In the genomic region with DNA sequence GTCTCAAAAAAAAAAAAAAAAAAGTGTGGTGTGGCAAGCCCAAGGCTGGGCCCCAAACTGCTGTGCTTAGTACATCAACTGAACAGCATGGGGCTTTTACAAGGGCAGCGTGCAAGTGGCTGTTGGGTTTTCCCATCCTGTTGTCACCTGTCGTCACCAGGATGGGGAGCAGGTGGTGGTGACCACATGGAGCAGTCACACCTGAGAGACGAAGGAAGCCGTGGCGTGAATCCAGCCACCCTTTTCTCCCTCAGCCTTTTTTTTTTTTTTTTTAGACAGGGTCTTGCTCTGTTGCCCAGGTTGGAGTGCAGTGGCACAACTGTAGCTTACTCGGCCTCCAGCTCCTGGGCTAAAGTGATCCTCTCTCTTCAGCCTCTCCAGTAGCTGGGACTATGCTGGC, we compare ENCODE assay signal across 17 cellular contexts. TPM values are rescaled to one million over a fixed set of nuclear protein-coding genes. Genes with fewer than 3 reads are reported as not detected.
DNase-seq lines count a peak whose midpoint lies in the region; ATAC-seq and TF ChIP-seq lines count a peak whose summit lies in the region.
"Had no signal": no experiment of that assay in that cellular context is flagged by ENCODE, and none has a peak within 500 bp of the region (broad histone marks: within the 10 kb centered on the region; RNA-seq: fewer than 3 reads in every experiment).

No MANE protein-coding gene starts in this region.

- TF ChIP-seq CTCF in GM13977 (IDR thresholded peaks at IDR 0.05; ENCODE audit: extremely low read depth, insufficient read depth, missing control alignments) (no peak), chondrocyte (IDR thresholded peaks at IDR 0.05) (no peak)

- H3K4me1 Mint-ChIP-seq in chondrocyte (ENCODE audit: low read depth): peaks cover 18% of the 10 kb centered on the region

- no peaks in the 10 kb centered on the region for H3K27me3 Mint-ChIP-seq in chondrocyte (ENCODE audit: low read depth)

- no peaks in the 10 kb centered on the region for H3K9me3 Mint-ChIP-seq in chondrocyte (ENCODE audit: low read depth)
- H3K9me3 Mint-ChIP-seq: H9, IgD-negative memory B cell had no signal

- H3K4me3 Mint-ChIP-seq in chondrocyte (ENCODE audit: unreplicated experiment): no peak overlapping the region
- H3K4me3 Mint-ChIP-seq: H9 had no signal

- ATAC-seq in GM21619 (IDR thresholded peaks at IDR 0.05; ENCODE audit: unreplicated experiment): no peak

- H3K27ac Mint-ChIP-seq in chondrocyte (ENCODE audit: unreplicated experiment): no peak overlapping the region
- H3K27ac Mint-ChIP-seq: IgD-negative memory B cell had no signal

- H3K36me3 Mint-ChIP-seq in chondrocyte (ENCODE audit: low read depth): peaks cover 7% of the 10 kb centered on the region
- H3K36me3 Mint-ChIP-seq: IgD-negative memory B cell had no signal

- DNase-seq in NCI-H1417 (lab: John Stamatoyannopoulos, UW) (peak in 2 of 3 experiments; percentile 42 to 65), NCI-H1417 treated with DMSO at 0.1 percent for 48 hours (lab: John Stamatoyannopoulos, UW) (no peak), GM13977 (ENCODE audit: low spot score) (peak; percentile 44), NCI-H2171 treated with DMSO at 0.1 percent for 48 hours (lab: John Stamatoyannopoulos, UW) (peak; percentile 64), chondrocyte (ENCODE audit: low spot score) (peak; percentile 27), HPDE6-E6E7 (ENCODE audit: extremely low spot score) (no peak)
- no peak for DNase-seq in activated CD8-positive, alpha-beta memory T cell treated with anti-CD3 and anti-CD28 coated beads, Interleukin-2, amount 50 U/mL, for 4 hours
- DNase-seq: DMS79 treated with DMSO at 0.1 percent for 48 hours, GDM1, H9, NCI-H1048, NCI-H187, NCI-H2227 treated with DMSO at 0.1 percent for 48 hours, NCI-H82, SIG-M5 had no signal

- in situ Hi-C loops in GM13977 (cut with MboI; ENCODE audit: low pct_unique_long_range_greater_than_20kb, low sequenced_read_pairs, unreplicated experiment): no loop called here

RNA-seq across cellular contexts. Expression of gene MRPL58, which starts 4.1 kb away (rescaled TPM):
- 18.9 to 25.7 TPM (median 19.8 TPM) in 3 replicates for total RNA-seq in chondrocyte

RNA-seq across cellular contexts. Expression of gene CDR2L, which starts 20.9 kb away (rescaled TPM):
- 32.7 to 51.1 TPM (median 51.0 TPM) in 3 replicates for total RNA-seq in chondrocyte

RNA-seq across cellular contexts. Expression of gene HID1, which starts 35.8 kb away (rescaled TPM):
- 4.7 to 7.7 TPM (median 5.2 TPM) in 3 replicates for total RNA-seq in chondrocyte

RNA-seq across cellular contexts. Expression of gene ATP5PD, which starts 38.4 kb away (rescaled TPM):
- total RNA-seq in chondrocyte: 178 to 185 TPM (median 183 TPM) in 3 replicates

RNA-seq across cellular contexts. Expression of gene KCTD2, which starts 38.7 kb away (rescaled TPM):
- total RNA-seq in chondrocyte: 16.8 to 20.4 TPM (median 17.1 TPM) in 3 replicates

Comparison
In these comparisons a context has a peak if more than half of its experiments do, and no peak if none do; other contexts are left out.
1. DNase-seq: peak in NCI-H1417 (2 of 3), GM13977 (single experiment), NCI-H2171 treated with DMSO at 0.1 percent for 48 hours (single experiment) and chondrocyte (single experiment); none in NCI-H1417 treated with DMSO at 0.1 percent for 48 hours (single experiment), activated CD8-positive, alpha-beta memory T cell treated with anti-CD3 and anti-CD28 coated beads, Interleukin-2, amount 50 U/mL, for 4 hours (single experiment) and HPDE6-E6E7 (single experiment).